In genomic region chr5:15607076-15607475, GRCh38 we compare ENCODE assay signal across 9 cellular contexts.
"Had no signal": no experiment of that assay in that cellular context is flagged by ENCODE, and none has a peak within 500 bp of the region (broad histone marks: within the 10 kb centered on the region; RNA-seq: fewer than 3 reads in every experiment).

No MANE protein-coding gene starts in this region.

- ATAC-seq: GM23338, HCT116, K562 had no signal

- H3K4me3 ChIP-seq: GM23338, HAP-1, K562 had no signal

- H3K4me1 ChIP-seq: HAP-1 had no signal

- H3K9me3 Mint-ChIP-seq: GM23338, HFFc6 had no signal

- FAIRE-seq: H1, HTR-8/SVneo, K562 had no signal

- H3K4me3 Mint-ChIP-seq: GM23338, HFFc6 had no signal

- H3K36me3 ChIP-seq: HAP-1 had no signal

- H3K27ac Mint-ChIP-seq: HFFc6 had no signal

- H3K9me3 ChIP-seq: HAP-1 had no signal

- H3K4me2 ChIP-seq: GM23338 had no signal

- DNase-seq: H7, HFFc6, IMR-90 had no signal

- H2AFZ ChIP-seq: GM23338 had no signal
